In genomic region chr4:128191115-128191897, GRCh38 we compare ENCODE assay signal across 9 cellular contexts.
DNase-seq lines count a peak whose midpoint lies in the region; ATAC-seq and TF ChIP-seq lines count a peak whose summit lies in the region.
"Had no signal": no experiment of that assay in that cellular context is flagged by ENCODE, and none has a peak within 500 bp of the region (broad histone marks: within the 10 kb centered on the region; RNA-seq: fewer than 3 reads in every experiment).

No MANE protein-coding gene starts in this region.

- WGBS in ovary, 3 donors = 4 to 9% (median 4%) methylated on average over 5 of the region's 5 CpGs

- no peak for TF ChIP-seq EP300 in ovary (IDR thresholded peaks at IDR 0.05)

- H3K27me3 ChIP-seq in ovary = no peaks in the 10 kb centered on the region

- in situ Hi-C loops in KBM-7 (cut with MboI; ENCODE audit: low pct_unique_long_range_greater_than_20kb, low sequenced_read_pairs) = no loop called here

- no peak overlapping the region for H3K4me3 ChIP-seq in ovary
- H3K4me3 ChIP-seq: skin epidermis had no signal

- H3K9me3 Mint-ChIP-seq in activated T-helper 2 cell treated with anti-CD3 and anti-CD28 coated beads, Interferon-gamma antibody, Interleukin-2, Interleukin-4, amounts not matched to agents 10 μg/mL and 5 μg/mL and 100 μg/mL, durations not matched to agents 14 hours and 24 hours and 36 hours = no peaks in the 10 kb centered on the region
- no peaks in the 10 kb centered on the region for H3K9me3 Mint-ChIP-seq in type B pancreatic cell

- peak; percentile 74 for DNase-seq in ELR (ENCODE audit: low read depth)
- peak; percentile 65 for DNase-seq in KBM-7
- DNase-seq in RPMI7951 (ENCODE audit: low read depth) = peak; percentile 63
- peak; percentile 40 for DNase-seq in activated T-helper 2 cell treated with anti-CD3 and anti-CD28 coated beads, Interferon-gamma antibody, Interleukin-2, Interleukin-4, amounts not matched to agents 10 μg/mL and 5 μg/mL and 100 μg/mL, durations not matched to agents 14 hours and 24 hours and 36 hours (ENCODE audit: low spot score)
- DNase-seq in foreskin melanocyte = peak; percentile 64
- peak; percentile 47 to 67 (median 56) for DNase-seq in ovary
- no peak for DNase-seq in type B pancreatic cell (ENCODE audit: extremely low spot score, unreplicated experiment)

- H3K36me3 ChIP-seq in ovary = no peaks in the 10 kb centered on the region

- peak; percentile 100 for ATAC-seq in GM21786 (IDR thresholded peaks at IDR 0.05; ENCODE audit: unreplicated experiment)

- H3K4me3 Mint-ChIP-seq in activated T-helper 2 cell treated with anti-CD3 and anti-CD28 coated beads, Interferon-gamma antibody, Interleukin-2, Interleukin-4, amounts not matched to agents 10 μg/mL and 5 μg/mL and 100 μg/mL, durations not matched to agents 14 hours and 24 hours and 36 hours (ENCODE audit: low read depth) = no peak overlapping the region
- no peak overlapping the region for H3K4me3 Mint-ChIP-seq in type B pancreatic cell

- H3K9me3 ChIP-seq in ovary = peaks cover 0 to 2% of the 10 kb centered on the region in 2 donors

- peaks cover 14% of the 10 kb centered on the region for H3K4me1 Mint-ChIP-seq in activated T-helper 2 cell treated with anti-CD3 and anti-CD28 coated beads, Interferon-gamma antibody, Interleukin-2, Interleukin-4, amounts not matched to agents 10 μg/mL and 5 μg/mL and 100 μg/mL, durations not matched to agents 14 hours and 24 hours and 36 hours (ENCODE audit: low read depth)
- H3K4me1 Mint-ChIP-seq in type B pancreatic cell (ENCODE audit: unreplicated experiment) = peaks cover 5% of the 10 kb centered on the region

- H3K36me3 Mint-ChIP-seq in activated T-helper 2 cell treated with anti-CD3 and anti-CD28 coated beads, Interferon-gamma antibody, Interleukin-2, Interleukin-4, amounts not matched to agents 10 μg/mL and 5 μg/mL and 100 μg/mL, durations not matched to agents 14 hours and 24 hours and 36 hours (ENCODE audit: low read depth) = no peaks in the 10 kb centered on the region
- peaks cover 9% of the 10 kb centered on the region for H3K36me3 Mint-ChIP-seq in type B pancreatic cell

- peaks cover 1% of the 10 kb centered on the region for H3K4me1 ChIP-seq in ovary (ENCODE audit: insufficient read depth)

- no peaks in the 10 kb centered on the region for H3K27me3 Mint-ChIP-seq in activated T-helper 2 cell treated with anti-CD3 and anti-CD28 coated beads, Interferon-gamma antibody, Interleukin-2, Interleukin-4, amounts not matched to agents 10 μg/mL and 5 μg/mL and 100 μg/mL, durations not matched to agents 14 hours and 24 hours and 36 hours (ENCODE audit: low read depth)
- no peaks in the 10 kb centered on the region for H3K27me3 Mint-ChIP-seq in type B pancreatic cell

- H3K27ac ChIP-seq in ovary = no peak overlapping the region
- H3K27ac ChIP-seq: skin epidermis had no signal

- TF ChIP-seq CTCF in ovary (IDR thresholded peaks at IDR 0.05) (peak; percentile 59 to 76 (median 69)), type B pancreatic cell (conservative IDR thresholded peaks at IDR 0.05) (peak; percentile 95)

- TF ChIP-seq POLR2A in ovary (IDR thresholded peaks at IDR 0.05) = no peak

- H3K27ac Mint-ChIP-seq in activated T-helper 2 cell treated with anti-CD3 and anti-CD28 coated beads, Interferon-gamma antibody, Interleukin-2, Interleukin-4, amounts not matched to agents 10 μg/mL and 5 μg/mL and 100 μg/mL, durations not matched to agents 14 hours and 24 hours and 36 hours = no peak overlapping the region
- no peak overlapping the region for H3K27ac Mint-ChIP-seq in type B pancreatic cell

- intact Hi-C loops in activated T-helper 2 cell treated with anti-CD3 and anti-CD28 coated beads, Interferon-gamma antibody, Interleukin-2, Interleukin-4, amounts not matched to agents 10 μg/mL and 5 μg/mL and 100 μg/mL, durations not matched to agents 14 hours and 24 hours and 36 hours (cut with micrococcal nuclease) = loop anchor here (1.0 to 10.0 kb wide), 6 partner anchors 29 to 672 kb away; partner anchors contain the start of gene JADE1
- intact Hi-C loops in ovary (cut with DNase I) = loop anchor here in 2 of 4 donors (10.0 kb wide), 2 partner anchors 263 to 673 kb away; no protein-coding TSS in a partner anchor
